ENCODE assay signal across 19 cellular contexts in the genomic region with DNA sequence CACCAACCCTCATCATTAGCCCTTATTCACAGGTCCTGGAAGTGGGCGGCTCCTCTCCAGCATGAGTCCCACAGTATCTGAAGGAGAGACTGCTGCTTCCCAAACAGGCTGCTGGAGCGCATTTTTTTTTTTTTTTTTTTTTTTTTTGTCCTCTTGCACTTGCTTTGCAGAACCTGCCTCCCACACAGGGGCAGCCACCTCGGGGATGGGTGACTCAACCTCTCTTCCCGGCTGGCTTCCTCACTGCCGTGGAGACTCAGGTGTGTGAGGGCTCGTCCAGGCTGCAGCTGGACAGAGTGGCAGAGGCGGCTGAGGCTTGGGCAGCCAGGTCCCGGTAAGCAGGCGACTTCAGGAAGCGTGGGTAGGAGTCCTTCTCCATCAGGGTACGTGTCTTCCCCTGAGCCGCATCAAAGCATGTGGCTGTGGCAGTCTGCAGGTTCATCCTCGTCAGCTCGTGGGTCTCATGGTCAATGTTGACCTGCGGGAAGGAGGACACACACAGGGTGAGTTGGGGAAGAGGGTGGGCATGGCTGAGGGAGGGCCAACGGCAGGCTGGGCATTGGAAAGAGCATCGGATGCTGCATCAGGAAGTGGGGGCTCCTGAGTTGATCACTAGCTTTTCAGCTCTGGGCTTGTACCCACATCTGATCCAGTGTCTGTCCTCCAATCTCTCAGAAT. TPM values are rescaled to one million over a fixed set of nuclear protein-coding genes. Genes with fewer than 3 reads are reported as not detected.
DNase-seq lines count a peak whose midpoint lies in the region; ATAC-seq and TF ChIP-seq lines count a peak whose summit lies in the region.
"Had no signal": no experiment of that assay in that cellular context is flagged by ENCODE, and none has a peak within 500 bp of the region (broad histone marks: within the 10 kb centered on the region; RNA-seq: fewer than 3 reads in every experiment).

No MANE protein-coding gene starts in this region.

- DNase-seq in activated naive CD4-positive, alpha-beta T cell treated with anti-CD3 and anti-CD28 coated beads for 36 hours: no peak
- DNase-seq in activated naive CD4-positive, alpha-beta T cell treated with anti-CD3 and anti-CD28 coated beads, Interleukin-2, amount 50 U/mL, for 72 hours (ENCODE audit: low spot score in 2 of 2): no peak
- no peak for DNase-seq in Karpas-422
- peak; percentile 27 for DNase-seq in stimulated activated CD8-positive, alpha-beta memory T cell treated with anti-CD3 and anti-CD28 coated beads, Interleukin-4, amount 100 ng/mL, for 48 hours
- DNase-seq in NCI-H345 treated with DMSO at 0.1 percent for 48 hours (lab: John Stamatoyannopoulos, UW; ENCODE audit: unreplicated experiment): no peak
- no peak for DNase-seq in left colon
- DNase-seq: activated gamma-delta T cell treated with Interleukin-2 at 50 U/mL for 16 hours, cortex of kidney, lower lobe of right lung, MG63, mucosa of descending colon, NCI-H510A, ovary had no signal

- H3K9me3 ChIP-seq in Karpas-422 (ENCODE audit: low read length): no peaks in the 10 kb centered on the region
- H3K9me3 ChIP-seq: lower lobe of right lung, MG63, mucosa of descending colon, ovary, thoracic aorta had no signal

- H3K27me3 Mint-ChIP-seq in activated naive CD4-positive, alpha-beta T cell treated with anti-CD3 and anti-CD28 coated beads for 36 hours (ENCODE audit: low read depth): no peaks in the 10 kb centered on the region
- peaks cover 13% of the 10 kb centered on the region for H3K27me3 Mint-ChIP-seq in brain
- H3K27me3 Mint-ChIP-seq: stimulated activated memory B cell treated with anti-CD40 and anti-IgM and Interleukin-4, amounts not matched to agents 10 μg/mL and 1 μg/mL and 100 μg/mL, for 72 hours had no signal

- H3K4me3 Mint-ChIP-seq in activated naive CD4-positive, alpha-beta T cell treated with anti-CD3 and anti-CD28 coated beads for 36 hours: peak overlapping the region; percentile 9
- H3K4me3 Mint-ChIP-seq in brain: peak overlapping the region in 3 of 5 experiments; percentile 14 to 61 (median 57)
- H3K4me3 Mint-ChIP-seq: stimulated activated memory B cell treated with anti-CD40 and anti-IgM and Interleukin-4, amounts not matched to agents 10 μg/mL and 1 μg/mL and 100 μg/mL, for 72 hours had no signal

- intact Hi-C loops in activated naive CD4-positive, alpha-beta T cell treated with anti-CD3 and anti-CD28 coated beads for 36 hours (cut with micrococcal nuclease): loop anchor here (5.0 kb wide), 1 partner anchor 298 kb away; no protein-coding TSS in a partner anchor
- intact Hi-C loops in left colon (cut with DNase I, micrococcal nuclease): loop anchor here (2.0 to 5.0 kb wide), 2 partner anchors 182 to 185 kb away; no protein-coding TSS in a partner anchor

- no peak overlapping the region for H2AFZ ChIP-seq in Karpas-422 (ENCODE audit: low read length)

- TF ChIP-seq CTCF in brain (conservative IDR thresholded peaks at IDR 0.05): no peak

- H3K27ac ChIP-seq in Karpas-422 (ENCODE audit: low read length): peak overlapping the region; percentile 26; the same call in 1 of the 2 replicates
- H3K27ac ChIP-seq: lower lobe of right lung, thoracic aorta had no signal

- no peak overlapping the region for H3K4me3 ChIP-seq in Karpas-422 (ENCODE audit: low read length)
- H3K4me3 ChIP-seq: K562, lower lobe of right lung, MG63, mucosa of descending colon, ovary, thoracic aorta had no signal

- H3K4me2 ChIP-seq in Karpas-422 (ENCODE audit: low read depth, low read length, poor library complexity, severe bottlenecking): peak overlapping the region; percentile 93

- no peaks in the 10 kb centered on the region for H3K9me3 Mint-ChIP-seq in activated naive CD4-positive, alpha-beta T cell treated with anti-CD3 and anti-CD28 coated beads for 36 hours
- H3K9me3 Mint-ChIP-seq in activated naive CD4-positive, alpha-beta T cell treated with anti-CD3 and anti-CD28 coated beads, Interleukin-2, amount 50 U/mL, for 72 hours: no peaks in the 10 kb centered on the region
- H3K9me3 Mint-ChIP-seq in brain: peaks cover 0 to 4% (median 0%) of the 10 kb centered on the region in 5 experiments
- H3K9me3 Mint-ChIP-seq: nephron; stimulated activated memory B cell treated with anti-CD40 and anti-IgM and Interleukin-4, amounts not matched to agents 10 μg/mL and 1 μg/mL and 100 μg/mL, for 72 hours had no signal

- H4K20me1 ChIP-seq in Karpas-422 (ENCODE audit: insufficient read depth, low read depth, low read length): peaks cover 37% of the 10 kb centered on the region

- CTCF ChIA-PET in activated naive CD4-positive, alpha-beta T cell treated with anti-CD3 and anti-CD28 coated beads for 36 hours (lab: Charles Lee): interaction anchor here (0.6 to 28.9 kb wide), 15 partner anchors 12 to 241 kb away, joined by 3 to 797 read pairs (median 4); partner anchors contain the start of genes NPL and RNASEL

- H3K27ac Mint-ChIP-seq in activated naive CD4-positive, alpha-beta T cell treated with anti-CD3 and anti-CD28 coated beads for 36 hours: peak overlapping the region; percentile 46
- H3K27ac Mint-ChIP-seq in activated naive CD4-positive, alpha-beta T cell treated with anti-CD3 and anti-CD28 coated beads, Interleukin-2, amount 50 U/mL, for 72 hours: peak overlapping the region in 1 of 2 donors; percentile 9
- H3K27ac Mint-ChIP-seq in brain: peak overlapping the region; percentile 21 to 67 (median 50)
- H3K27ac Mint-ChIP-seq: nephron; stimulated activated memory B cell treated with anti-CD40 and anti-IgM and Interleukin-4, amounts not matched to agents 10 μg/mL and 1 μg/mL and 100 μg/mL, for 72 hours had no signal

- no peak for ATAC-seq in activated naive CD4-positive, alpha-beta T cell treated with anti-CD3 and anti-CD28 coated beads, Interleukin-2, amount 50 U/mL, for 72 hours
- ATAC-seq in left colon (no peak), GM18909 (IDR thresholded peaks at IDR 0.05; ENCODE audit: poor library complexity, unreplicated experiment) (no peak)
- ATAC-seq: lower lobe of right lung; mucosa of descending colon; stimulated activated memory B cell treated with anti-CD40 and anti-IgM and Interleukin-4, amounts not matched to agents 10 μg/mL and 1 μg/mL and 100 μg/mL, for 72 hours had no signal

- H3K79me2 ChIP-seq in Karpas-422 (ENCODE audit: low read length): peaks cover 8% of the 10 kb centered on the region

- peaks cover 43% of the 10 kb centered on the region for H3K4me1 ChIP-seq in Karpas-422 (ENCODE audit: low read length)

- H3K9me2 ChIP-seq in Karpas-422 (replicated peaks; ENCODE audit: insufficient read depth, low read length): no peaks in the 10 kb centered on the region

- H3K36me3 Mint-ChIP-seq in activated naive CD4-positive, alpha-beta T cell treated with anti-CD3 and anti-CD28 coated beads for 36 hours (ENCODE audit: low read depth): no peaks in the 10 kb centered on the region
- H3K36me3 Mint-ChIP-seq in activated naive CD4-positive, alpha-beta T cell treated with anti-CD3 and anti-CD28 coated beads, Interleukin-2, amount 50 U/mL, for 72 hours: peaks cover 10 to 11% of the 10 kb centered on the region in 2 donors
- H3K36me3 Mint-ChIP-seq in brain: peaks cover 4% of the 10 kb centered on the region

- peaks cover 32% of the 10 kb centered on the region for H3K36me3 ChIP-seq in Karpas-422 (ENCODE audit: insufficient read depth, low read length)
- H3K36me3 ChIP-seq: MG63, ovary, thoracic aorta had no signal

- H3K9ac ChIP-seq in Karpas-422 (ENCODE audit: low read length): no peak overlapping the region

- H3K27me3 ChIP-seq in Karpas-422 (ENCODE audit: low read length): no peaks in the 10 kb centered on the region
- H3K27me3 ChIP-seq: MG63, ovary had no signal

- H3K4me1 Mint-ChIP-seq in activated naive CD4-positive, alpha-beta T cell treated with anti-CD3 and anti-CD28 coated beads for 36 hours (ENCODE audit: low read depth): peaks cover 26% of the 10 kb centered on the region
- peaks cover 16% of the 10 kb centered on the region for H3K4me1 Mint-ChIP-seq in brain
- H3K4me1 Mint-ChIP-seq: stimulated activated memory B cell treated with anti-CD40 and anti-IgM and Interleukin-4, amounts not matched to agents 10 μg/mL and 1 μg/mL and 100 μg/mL, for 72 hours had no signal

RNA-seq across cellular contexts. Expression of gene RGS16, which starts 4.0 kb away (rescaled TPM):
- 10 to 100 TPM; 35.3 to 37.3 TPM for total RNA-seq in activated naive CD4-positive, alpha-beta T cell treated with anti-CD3 and anti-CD28 coated beads for 36 hours
- 10 to 100 TPM; 36.0 to 64.5 TPM for total RNA-seq in activated naive CD4-positive, alpha-beta T cell treated with anti-CD3 and anti-CD28 coated beads, Interleukin-2, amount 50 U/mL, for 72 hours
- 19.0 and 27.7 TPM in 2 replicates for total RNA-seq in Karpas-422 (2014; rRNA removed; shearing (Covaris generic); ENCODE audit: low replicate concordance)
- polyA plus RNA-seq in brain (ENCODE audit: insufficient read depth, low read depth, low replicate concordance): 58.8 TPM
- total RNA-seq in left colon: 1 to 10 TPM in 1 of 2 donors, under 1 TPM in 1; 0.64 to 1.1 TPM

RNA-seq across cellular contexts. Expression of gene RNASEL, which starts 11.1 kb away (rescaled TPM):
- total RNA-seq in activated naive CD4-positive, alpha-beta T cell treated with anti-CD3 and anti-CD28 coated beads for 36 hours: 1 to 10 TPM; 2.5 TPM
- total RNA-seq in activated naive CD4-positive, alpha-beta T cell treated with anti-CD3 and anti-CD28 coated beads, Interleukin-2, amount 50 U/mL, for 72 hours: 1 to 10 TPM; 3.6 to 5.2 TPM
- 11.8 and 17.3 TPM in 2 replicates for total RNA-seq in Karpas-422 (2014; rRNA removed; shearing (Covaris generic); ENCODE audit: low replicate concordance)
- 1.4 TPM for polyA plus RNA-seq in brain (ENCODE audit: insufficient read depth, low read depth, low replicate concordance)
- 10 to 100 TPM; 13.2 to 22.3 TPM for total RNA-seq in left colon
